ENCODE assay signal across 7 cellular contexts in the genomic region with DNA sequence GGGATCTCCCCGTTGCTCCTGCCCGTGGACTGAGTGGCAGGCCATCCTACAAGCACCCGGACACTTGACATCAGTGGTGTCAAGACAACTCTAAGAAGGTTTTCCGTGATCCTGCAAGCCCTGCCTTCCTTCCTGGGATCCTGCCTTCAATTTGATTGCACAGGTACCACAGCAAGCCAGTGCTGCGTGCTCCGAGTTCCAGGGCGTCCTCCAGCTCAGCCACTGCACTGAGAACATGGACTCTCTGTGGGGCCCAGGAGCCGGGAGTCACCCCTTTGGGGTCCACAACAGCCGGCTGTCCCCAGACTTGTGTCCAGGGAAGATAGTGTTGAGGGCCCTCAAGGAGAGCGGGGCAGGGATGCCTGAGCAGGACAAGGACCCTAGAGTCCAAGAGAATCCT.
A peak's percentile ranks its signal among the peaks of the same experiment; 100 is the strongest.
DNase-seq lines count a peak whose midpoint lies in the region; ATAC-seq and TF ChIP-seq lines count a peak whose summit lies in the region.
"Not testable (repeated sequence)": the region's sequence is repeated elsewhere in the genome, so short reads cannot be mapped to it uniquely, and the experiment has no call there.

No MANE protein-coding gene starts in this region.

- H3K27me3 ChIP-seq in right cardiac atrium (ENCODE audit: control insufficient read depth, insufficient read depth); lower lobe of right lung (ENCODE audit: low read depth); upper lobe of right lung: not testable (repeated sequence)

- not testable (repeated sequence) for H3K4me1 ChIP-seq in right cardiac atrium (ENCODE audit: control insufficient read depth, insufficient read depth, low read length); lower lobe of right lung; upper lobe of right lung

- not testable (repeated sequence) for H3K4me1 Mint-ChIP-seq in activated CD4-positive, alpha-beta T cell treated with anti-CD3 and anti-CD28 coated beads, Interleukin-2, amount 10 ng/mL, durations not matched to agents 24 days and 14 days; activated T-helper 2 cell treated with anti-CD3 and anti-CD28 coated beads, Interferon-gamma antibody, Interleukin-2, Interleukin-4, amounts not matched to agents 10 μg/mL and 5 μg/mL and 100 μg/mL, durations not matched to agents 14 hours and 24 hours and 36 hours (ENCODE audit: low read depth)

- ATAC-seq in Right ventricle myocardium inferior, right cardiac atrium, lower lobe of right lung, upper lobe of right lung: not testable (repeated sequence)

- intact Hi-C loops in activated CD4-positive, alpha-beta T cell treated with anti-CD3 and anti-CD28 coated beads, Interleukin-2, amount 10 ng/mL, durations not matched to agents 24 days and 14 days (cut with micrococcal nuclease); activated T-helper 2 cell treated with anti-CD3 and anti-CD28 coated beads, Interferon-gamma antibody, Interleukin-2, Interleukin-4, amounts not matched to agents 10 μg/mL and 5 μg/mL and 100 μg/mL, durations not matched to agents 14 hours and 24 hours and 36 hours (cut with micrococcal nuclease); Right ventricle myocardium inferior (cut with DNase I); right cardiac atrium (cut with DNase I); lower lobe of right lung (cut with DNase I); posterior vena cava (cut with DNase I); upper lobe of right lung (cut with DNase I): not testable (repeated sequence)

- DNase-seq in activated CD4-positive, alpha-beta T cell treated with anti-CD3 and anti-CD28 coated beads, Interleukin-2, amount 10 ng/mL, durations not matched to agents 24 days and 14 days: peak; percentile 54
- peak; percentile 8 for DNase-seq in activated T-helper 2 cell treated with anti-CD3 and anti-CD28 coated beads, Interferon-gamma antibody, Interleukin-2, Interleukin-4, amounts not matched to agents 10 μg/mL and 5 μg/mL and 100 μg/mL, durations not matched to agents 14 hours and 24 hours and 36 hours (ENCODE audit: low spot score)
- DNase-seq in Right ventricle myocardium inferior (ENCODE audit: missing footprints) (peak; percentile 41), right cardiac atrium (peak in 2 of 3 donors; percentile 14 to 27), lower lobe of right lung (peak; percentile 43), posterior vena cava (ENCODE audit: low spot score) (peak; percentile 74), upper lobe of right lung (peak; percentile 61)

- 85% methylated on average over 5 of the region's 10 CpGs for WGBS in right cardiac atrium

- not testable (repeated sequence) for H3K9me3 ChIP-seq in right cardiac atrium (ENCODE audit: control insufficient read depth, low read length); lower lobe of right lung; upper lobe of right lung

- not testable (repeated sequence) for H3K9me3 Mint-ChIP-seq in activated CD4-positive, alpha-beta T cell treated with anti-CD3 and anti-CD28 coated beads, Interleukin-2, amount 10 ng/mL, durations not matched to agents 24 days and 14 days; activated T-helper 2 cell treated with anti-CD3 and anti-CD28 coated beads, Interferon-gamma antibody, Interleukin-2, Interleukin-4, amounts not matched to agents 10 μg/mL and 5 μg/mL and 100 μg/mL, durations not matched to agents 14 hours and 24 hours and 36 hours

- H3K36me3 ChIP-seq in lower lobe of right lung, upper lobe of right lung: not testable (repeated sequence)

- H3K4me3 ChIP-seq in right cardiac atrium (ENCODE audit: low read length); lower lobe of right lung; upper lobe of right lung: not testable (repeated sequence)

- H3K27me3 Mint-ChIP-seq in activated CD4-positive, alpha-beta T cell treated with anti-CD3 and anti-CD28 coated beads, Interleukin-2, amount 10 ng/mL, durations not matched to agents 24 days and 14 days; activated T-helper 2 cell treated with anti-CD3 and anti-CD28 coated beads, Interferon-gamma antibody, Interleukin-2, Interleukin-4, amounts not matched to agents 10 μg/mL and 5 μg/mL and 100 μg/mL, durations not matched to agents 14 hours and 24 hours and 36 hours (ENCODE audit: low read depth): not testable (repeated sequence)

- not testable (repeated sequence) for H3K27ac Mint-ChIP-seq in activated CD4-positive, alpha-beta T cell treated with anti-CD3 and anti-CD28 coated beads, Interleukin-2, amount 10 ng/mL, durations not matched to agents 24 days and 14 days; activated T-helper 2 cell treated with anti-CD3 and anti-CD28 coated beads, Interferon-gamma antibody, Interleukin-2, Interleukin-4, amounts not matched to agents 10 μg/mL and 5 μg/mL and 100 μg/mL, durations not matched to agents 14 hours and 24 hours and 36 hours

- not testable (repeated sequence) for H3K27ac ChIP-seq in right cardiac atrium (ENCODE audit: low read length); lower lobe of right lung; upper lobe of right lung

- not testable (repeated sequence) for H3K4me3 Mint-ChIP-seq in activated CD4-positive, alpha-beta T cell treated with anti-CD3 and anti-CD28 coated beads, Interleukin-2, amount 10 ng/mL, durations not matched to agents 24 days and 14 days; activated T-helper 2 cell treated with anti-CD3 and anti-CD28 coated beads, Interferon-gamma antibody, Interleukin-2, Interleukin-4, amounts not matched to agents 10 μg/mL and 5 μg/mL and 100 μg/mL, durations not matched to agents 14 hours and 24 hours and 36 hours (ENCODE audit: low read depth)

- TF ChIP-seq CTCF in lower lobe of right lung (IDR thresholded peaks at IDR 0.05); upper lobe of right lung (IDR thresholded peaks at IDR 0.05): not testable (repeated sequence)

- H3K36me3 Mint-ChIP-seq in activated CD4-positive, alpha-beta T cell treated with anti-CD3 and anti-CD28 coated beads, Interleukin-2, amount 10 ng/mL, durations not matched to agents 24 days and 14 days (ENCODE audit: low read depth); activated T-helper 2 cell treated with anti-CD3 and anti-CD28 coated beads, Interferon-gamma antibody, Interleukin-2, Interleukin-4, amounts not matched to agents 10 μg/mL and 5 μg/mL and 100 μg/mL, durations not matched to agents 14 hours and 24 hours and 36 hours (ENCODE audit: low read depth): not testable (repeated sequence)

Comparison
In these comparisons a context has a peak if more than half of its experiments do, and no peak if none do; other contexts are left out.
1. DNase-seq: peak in every context shown above with its lines; median percentile 74 in posterior vena cava; 61 in upper lobe of right lung; 54 in activated CD4-positive, alpha-beta T cell treated with anti-CD3 and anti-CD28 coated beads, Interleukin-2, amount 10 ng/mL, durations not matched to agents 24 days and 14 days; 43 in lower lobe of right lung; 41 in Right ventricle myocardium inferior; 20 in right cardiac atrium; 8 in activated T-helper 2 cell treated with anti-CD3 and anti-CD28 coated beads, Interferon-gamma antibody, Interleukin-2, Interleukin-4, amounts not matched to agents 10 μg/mL and 5 μg/mL and 100 μg/mL, durations not matched to agents 14 hours and 24 hours and 36 hours.